25 cellular contexts compared by ENCODE assay signal in genomic region chr7:8515786-8516185, GRCh38.
"Had no signal": no experiment of that assay in that cellular context is flagged by ENCODE, and none has a peak within 500 bp of the region (broad histone marks: within the 10 kb centered on the region; RNA-seq: fewer than 3 reads in every experiment).

No MANE protein-coding gene starts in this region.

- H3K4me3 ChIP-seq: left lung, lower lobe of right lung, ovary, right atrium auricular region, right lobe of liver, smooth muscle cell, tibial nerve, uterus had no signal

- H3K27ac ChIP-seq: left lung, lower lobe of right lung, ovary, right atrium auricular region, right lobe of liver, tibial nerve, uterus had no signal

- FAIRE-seq: keratinocyte had no signal

- H3K27me3 ChIP-seq: left lung, ovary, right atrium auricular region, right lobe of liver, tibial nerve, uterus had no signal

- H3K4me1 ChIP-seq: left lung, lower lobe of right lung, right atrium auricular region, right lobe of liver, tibial nerve, uterus had no signal

- H3K4me2 ChIP-seq: smooth muscle cell had no signal

- ATAC-seq: left colon; left lung; lower lobe of right lung; natural killer cell; right lobe of liver; stimulated activated memory B cell treated with anti-CD40 and anti-IgM and Interleukin-4, amounts not matched to agents 10 μg/mL and 1 μg/mL and 100 μg/mL, for 72 hours; stimulated activated naive CD8-positive, alpha-beta T cell treated with anti-CD3 and anti-CD28 coated beads, Interleukin-15, amount 100 ng/mL, for 72 hours had no signal

- DNase-seq: hippocampal formation; kidney glomerular epithelial cell; left colon; left lung; lower lobe of right lung; mammary epithelial cell; mesenchymal stem cell; naive B cell; natural killer cell; nephron progenitor cell; ovary; right lobe of liver; stimulated activated CD4-positive, alpha-beta T cell treated with anti-CD3 and anti-CD28 coated beads, Interleukin-1b, Interleukin-23, amount 100 ng/mL, for 48 hours; stimulated activated CD4-positive, alpha-beta T cell treated with anti-CD3 and anti-CD28 coated beads, Interleukin-2, amount 100 ng/mL, for 48 hours; stimulated activated CD4-positive, alpha-beta T cell treated with anti-CD3 and anti-CD28 coated beads, Interleukin-4, amount 100 ng/mL, for 4 hours; stimulated activated CD8-positive, alpha-beta memory T cell treated with anti-CD3 and anti-CD28 coated beads, Interleukin-4, amount 100 ng/mL, for 48 hours; stimulated activated naive CD4-positive, alpha-beta T cell treated with Interleukin-2 at 50 U/mL for 16 hours; stimulated activated naive CD8-positive, alpha-beta T cell treated with anti-CD3 and anti-CD28 coated beads, Interleukin-15, amount 100 ng/mL, for 72 hours; substantia nigra; uterus had no signal

- H3K9me3 ChIP-seq: left lung, lower lobe of right lung, ovary, right atrium auricular region, right lobe of liver, tibial nerve, uterus had no signal

- H3K36me3 ChIP-seq: left lung, lower lobe of right lung, ovary, right atrium auricular region, right lobe of liver, tibial nerve, uterus had no signal
